ENCODE assay signal across 22 cellular contexts in genomic region chr20:51142448-51142847, GRCh38.
"Had no signal": no experiment of that assay in that cellular context is flagged by ENCODE, and none has a peak within 500 bp of the region (broad histone marks: within the 10 kb centered on the region; RNA-seq: fewer than 3 reads in every experiment).

No MANE protein-coding gene starts in this region.

- H3K27me3 ChIP-seq: ascending aorta, hepatocyte, right atrium auricular region, thyroid gland, uterus had no signal

- H3K9me3 ChIP-seq: ascending aorta, lower lobe of right lung, thyroid gland had no signal

- ATAC-seq: activated CD4-positive, CD25-positive, alpha-beta regulatory T cell treated with anti-CD3 and anti-CD28 coated beads, Interleukin-2, amount 50 U/mL, for 24 hours; activated T-cell treated with anti-CD3 and anti-CD28 coated beads, Interleukin-2, amount 50 U/mL, for 4 hours; effector memory CD8-positive, alpha-beta T cell; foreskin keratinocyte; left cardiac atrium; lower lobe of right lung; T-cell had no signal

- H3K79me2 ChIP-seq: hepatocyte had no signal

- H2AFZ ChIP-seq: hepatocyte had no signal

- DNase-seq: activated CD4-positive, alpha-beta T cell treated with anti-CD3 and anti-CD28 coated beads, Interleukin-2, amount 10 ng/mL, durations not matched to agents 7 days and 5 days; activated CD8-positive, alpha-beta memory T cell treated with anti-CD3 and anti-CD28 coated beads, Interleukin-2, amount 50 U/mL, for 4 hours; activated effector memory CD4-positive, alpha-beta T cell treated with Interleukin-2 at 50 U/mL for 16 hours; activated naive CD4-positive, alpha-beta T cell treated with anti-CD3 and anti-CD28 coated beads, Interleukin-2, amount 50 U/mL, for 16 hours; activated T-cell treated with anti-CD3 and anti-CD28 coated beads, Interleukin-2, amount 50 U/mL, for 4 hours; dermis blood vessel endothelial cell; effector memory CD8-positive, alpha-beta T cell; foreskin keratinocyte; left cardiac atrium; lower lobe of right lung; stimulated activated CD4-positive, alpha-beta T cell treated with anti-CD3 and anti-CD28 coated beads, Interleukin-2, amount 100 ng/mL, for 24 hours; stimulated activated naive CD4-positive, alpha-beta T cell treated with Interleukin-2 at 50 U/mL for 16 hours; T-cell; T-helper 9 cell; thyroid gland; uterus had no signal

- H3K4me1 ChIP-seq: ascending aorta, foreskin keratinocyte, lower lobe of right lung, right atrium auricular region, thyroid gland, uterus had no signal

- H3K27ac ChIP-seq: ascending aorta, epithelial cell of prostate, foreskin keratinocyte, hepatocyte, lower lobe of right lung, right atrium auricular region, thyroid gland, uterus had no signal

- H3K36me3 ChIP-seq: ascending aorta, lower lobe of right lung, right atrium auricular region, thyroid gland, uterus had no signal

- H3K4me2 ChIP-seq: hepatocyte had no signal

- H3K4me3 ChIP-seq: ascending aorta, hepatocyte, lower lobe of right lung, right atrium auricular region, thyroid gland, uterus had no signal

- FAIRE-seq: islet of Langerhans had no signal
